Comparison of ENCODE assay signal across 33 cellular contexts in the genomic region with DNA sequence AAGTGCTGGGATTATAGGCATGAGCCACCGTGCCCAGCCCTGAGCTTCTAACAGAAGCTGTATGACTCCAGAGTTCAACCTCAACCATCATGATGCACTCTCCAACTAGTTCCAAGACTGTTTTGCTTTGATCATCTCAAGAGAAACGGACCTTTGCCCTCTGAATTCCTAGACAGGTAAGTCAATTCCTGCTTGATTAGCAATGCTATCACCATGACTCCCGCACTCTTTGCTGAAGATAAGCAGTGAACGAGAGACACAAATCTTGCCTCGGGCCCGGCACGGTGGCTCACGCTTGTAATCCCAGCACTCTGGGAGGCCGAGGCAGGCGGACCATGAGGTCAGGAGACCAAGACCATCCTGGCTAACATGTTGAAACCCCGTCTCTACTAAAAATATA.
"Had no signal": no experiment of that assay in that cellular context is flagged by ENCODE, and none has a peak within 500 bp of the region (broad histone marks: within the 10 kb centered on the region; RNA-seq: fewer than 3 reads in every experiment).

No MANE protein-coding gene starts in this region.

- H3K9me3 Mint-ChIP-seq: activated CD8-positive, alpha-beta T cell treated with anti-CD3 and anti-CD28 coated beads for 36 hours; activated T-cell treated with anti-CD3 and anti-CD28 coated beads, Interleukin-2, amount 50 U/mL, for 24 hours; activated T-cell treated with anti-CD3 and anti-CD28 coated beads, Interleukin-2, amount 50 U/mL, for 72 hours; effector memory CD8-positive, alpha-beta T cell; T-helper 2 cell treated with Interferon-gamma antibody and Interleukin-4, amounts not matched to agents 5 μg/mL and 100 μg/mL, for 36 hours had no signal

- H3K9me3 ChIP-seq: esophagus squamous epithelium, gastroesophageal sphincter had no signal

- ATAC-seq: activated CD8-positive, alpha-beta T cell treated with anti-CD3 and anti-CD28 coated beads for 36 hours; activated T-cell treated with anti-CD3 and anti-CD28 coated beads, Interleukin-2, amount 50 U/mL, for 72 hours; effector memory CD8-positive, alpha-beta T cell; gastroesophageal sphincter; T-helper 17 cell had no signal

- H3K27ac ChIP-seq: brain microvascular endothelial cell, epithelial cell of prostate, esophagus squamous epithelium, gastroesophageal sphincter had no signal

- H3K36me3 Mint-ChIP-seq: activated naive CD8-positive, alpha-beta T cell had no signal

- H3K4me3 ChIP-seq: esophagus squamous epithelium, gastroesophageal sphincter had no signal

- DNase-seq: activated CD4-positive, alpha-beta T cell treated with anti-CD3 and anti-CD28 coated beads for 1 hour; activated CD4-positive, alpha-beta T cell treated with anti-CD3 and anti-CD28 coated beads for 4 hours; activated CD4-positive, alpha-beta T cell treated with anti-CD3 and anti-CD28 coated beads, Interleukin-2, amount 50 U/mL, for 1 hour; activated CD4-positive, alpha-beta T cell treated with anti-CD3 and anti-CD28 coated beads, Interleukin-2, amount 50 U/mL, for 48 hours; activated CD4-positive, CD25-positive, alpha-beta regulatory T cell; activated CD8-positive, alpha-beta memory T cell treated with anti-CD3 and anti-CD28 coated beads, Interleukin-2, amount 50 U/mL, for 48 hours; activated CD8-positive, alpha-beta T cell treated with anti-CD3 and anti-CD28 coated beads for 36 hours; activated gamma-delta T cell; activated naive CD4-positive, alpha-beta T cell; activated naive CD4-positive, alpha-beta T cell treated with anti-CD3 and anti-CD28 coated beads, Interleukin-2, amount 50 U/mL, for 16 hours; activated T-cell treated with anti-CD3 and anti-CD28 coated beads for 4 hours; activated T-cell treated with anti-CD3 and anti-CD28 coated beads, Interleukin-2, amount 50 U/mL, for 24 hours; activated T-cell treated with anti-CD3 and anti-CD28 coated beads, Interleukin-2, amount 50 U/mL, for 72 hours; amniotic stem cell; anterior cingulate cortex; brain microvascular endothelial cell; caudate nucleus; cortex of kidney; dermis blood vessel endothelial cell; effector CD4-positive, alpha-beta T cell; effector memory CD8-positive, alpha-beta T cell; esophagus squamous epithelium; foreskin melanocyte; T-helper 1 cell; T-helper 17 cell had no signal

- H3K27me3 ChIP-seq: brain microvascular endothelial cell, esophagus squamous epithelium, gastroesophageal sphincter had no signal

- H3K4me3 Mint-ChIP-seq: activated CD8-positive, alpha-beta T cell treated with anti-CD3 and anti-CD28 coated beads for 36 hours; activated naive CD8-positive, alpha-beta T cell; activated T-cell treated with anti-CD3 and anti-CD28 coated beads, Interleukin-2, amount 50 U/mL, for 24 hours; activated T-cell treated with anti-CD3 and anti-CD28 coated beads, Interleukin-2, amount 50 U/mL, for 72 hours; effector memory CD8-positive, alpha-beta T cell; T-helper 17 cell; T-helper 2 cell treated with Interferon-gamma antibody and Interleukin-4, amounts not matched to agents 5 μg/mL and 100 μg/mL, for 36 hours had no signal

- H3K27ac Mint-ChIP-seq: activated CD8-positive, alpha-beta T cell treated with anti-CD3 and anti-CD28 coated beads for 36 hours; activated naive CD8-positive, alpha-beta T cell; effector memory CD8-positive, alpha-beta T cell; T-helper 2 cell treated with Interferon-gamma antibody and Interleukin-4, amounts not matched to agents 5 μg/mL and 100 μg/mL, for 36 hours had no signal

- H3K27me3 Mint-ChIP-seq: activated CD8-positive, alpha-beta T cell treated with anti-CD3 and anti-CD28 coated beads for 36 hours; activated naive CD8-positive, alpha-beta T cell; activated T-cell treated with anti-CD3 and anti-CD28 coated beads, Interleukin-2, amount 50 U/mL, for 24 hours; effector memory CD8-positive, alpha-beta T cell; T-helper 17 cell had no signal

- FAIRE-seq: astrocyte, colon, endometrium, endothelial cell of umbilical vein had no signal
